ENCODE assay signal across 10 cellular contexts in the genomic region with DNA sequence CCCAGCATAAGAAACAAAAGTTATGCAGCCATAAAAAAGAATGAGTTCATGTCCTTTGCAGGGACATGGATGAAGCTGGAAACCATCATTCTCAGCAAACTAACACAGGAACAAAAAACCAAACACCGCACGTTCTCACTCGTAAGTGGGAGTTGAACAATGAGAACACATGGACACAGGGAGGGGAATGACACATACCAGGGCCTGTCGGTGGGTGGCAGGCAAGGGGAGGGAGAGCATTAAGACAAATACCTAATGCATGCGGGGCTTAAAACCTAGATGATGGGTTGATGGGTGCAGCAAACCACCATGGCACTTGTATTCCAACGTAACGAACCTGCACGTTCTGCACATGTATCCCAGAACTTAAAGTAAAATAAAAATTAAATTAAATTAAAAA. TPM values are rescaled to one million over a fixed set of nuclear protein-coding genes. Genes with fewer than 3 reads are reported as not detected.
"Had no signal": no experiment of that assay in that cellular context is flagged by ENCODE, and none has a peak within 500 bp of the region (broad histone marks: within the 10 kb centered on the region; RNA-seq: fewer than 3 reads in every experiment).

No MANE protein-coding gene starts in this region.

RNA-seq across cellular contexts. Expression of gene ADH7, which starts 19.4 kb away (rescaled TPM):
- total RNA-seq: activated CD8-positive, alpha-beta memory T cell treated with anti-CD3 and anti-CD28 coated beads for 36 hours; activated naive CD8-positive, alpha-beta T cell treated with anti-CD3 and anti-CD28 coated beads for 36 hours; activated T-helper 1 cell treated with anti-CD3 and anti-CD28 coated beads, Interleukin-12 subunit alpha, Interleukin-12 subunit beta, Interleukin-2, Interleukin-4 antibody, amounts not matched to agents 30 ng/mL and 10 ng/mL and 1 ng/mL, durations not matched to agents 14 hours and 24 hours and 36 hours; dorsolateral prefrontal cortex; fibroblast of villous mesenchyme; left cardiac atrium; mononuclear cell; skeletal muscle tissue; subcutaneous adipose tissue; transverse colon had no signal
